In genomic region chr5:7902993-7903625, GRCh38 we compare ENCODE assay signal across 21 cellular contexts. TPM values are rescaled to one million over a fixed set of nuclear protein-coding genes. Genes with fewer than 3 reads are reported as not detected.
DNase-seq lines count a peak whose midpoint lies in the region; ATAC-seq, FAIRE-seq and TF ChIP-seq lines count a peak whose summit lies in the region.
"Had no signal": no experiment of that assay in that cellular context is flagged by ENCODE, and none has a peak within 500 bp of the region (broad histone marks: within the 10 kb centered on the region; RNA-seq: fewer than 3 reads in every experiment).

No MANE protein-coding gene starts in this region.

- no peaks in the 10 kb centered on the region for H3K27me3 Mint-ChIP-seq in activated CD8-positive, alpha-beta T cell treated with anti-CD3 and anti-CD28 coated beads for 36 hours
- no peaks in the 10 kb centered on the region for H3K27me3 Mint-ChIP-seq in activated CD8-positive, alpha-beta T cell treated with anti-CD3 and anti-CD28 coated beads, Interleukin-2, amount 10 ng/mL, durations not matched to agents 7 days and 5 days (ENCODE audit: low read depth)

- FAIRE-seq in K562 (lab: Jason Lieb, UNC), result no peak
- FAIRE-seq: D721Med had no signal

- H3K27ac ChIP-seq in HEK293 (ENCODE audit: extremely low read depth, low read depth, low read length) (no peak overlapping the region), K562 (ENCODE audit: extremely low read depth, low read depth, low read length) (no peak overlapping the region)
- H3K27ac ChIP-seq: HL-60, KMS-11, PC-9 had no signal

- no peak for ATAC-seq in activated CD8-positive, alpha-beta T cell treated with anti-CD3 and anti-CD28 coated beads for 36 hours
- no peak for ATAC-seq in activated CD8-positive, alpha-beta T cell treated with anti-CD3 and anti-CD28 coated beads, Interleukin-2, amount 10 ng/mL, durations not matched to agents 7 days and 5 days
- ATAC-seq in K562 (peak; percentile 25; the same call in 2 of the 3 replicates), GM21447 (IDR thresholded peaks at IDR 0.05; ENCODE audit: unreplicated experiment) (no peak)

- CTCF ChIA-PET in activated CD8-positive, alpha-beta T cell treated with anti-CD3 and anti-CD28 coated beads for 36 hours (lab: Charles Lee), result interaction anchor here (1.0 kb wide), 1 partner anchor 16 kb away, joined by 3 read pairs; no protein-coding TSS in a partner anchor
- CTCF ChIA-PET in activated CD8-positive, alpha-beta T cell treated with anti-CD3 and anti-CD28 coated beads, Interleukin-2, amount 10 ng/mL, durations not matched to agents 7 days and 5 days (lab: Charles Lee), result no interaction called here
- CTCF ChIA-PET in HEK293 (lab: Yijun Ruan, JAX), result interaction anchor here (0.7 to 1.8 kb wide), 2 partner anchors 25 to 875 kb away, joined by 3 to 4 read pairs; no protein-coding TSS in a partner anchor
- CTCF ChIA-PET in K562 (lab: Yijun Ruan, JAX; ENCODE audit: low intra/inter-chr PET ratio), result no interaction called here

- TF ChIP-seq RAD21 in K562 (CRISPR knock-in tag; conservative IDR thresholded peaks at IDR 0.05 in 1 of 2, IDR thresholded peaks at IDR 0.05 in 1 of 2), result no peak

- intact Hi-C loops in activated CD8-positive, alpha-beta T cell treated with anti-CD3 and anti-CD28 coated beads for 36 hours (cut with micrococcal nuclease), result no loop called here
- intact Hi-C loops in K562 (cut with micrococcal nuclease), result no loop called here

- H3K36me3 Mint-ChIP-seq in activated CD8-positive, alpha-beta T cell treated with anti-CD3 and anti-CD28 coated beads for 36 hours (ENCODE audit: low read depth), result peaks cover 80% of the 10 kb centered on the region
- peaks cover 79% of the 10 kb centered on the region for H3K36me3 Mint-ChIP-seq in activated CD8-positive, alpha-beta T cell treated with anti-CD3 and anti-CD28 coated beads, Interleukin-2, amount 10 ng/mL, durations not matched to agents 7 days and 5 days (ENCODE audit: low read depth)

- H3K36me3 ChIP-seq in HEK293 (ENCODE audit: control insufficient read depth in 2 of 2, insufficient read depth in 1 of 2, low read length in 2 of 2) (peaks cover 32 to 55% of the 10 kb centered on the region in 2 experiments), K562 (ENCODE audit: control insufficient read depth, insufficient read depth, low read length) (peaks cover 57% of the 10 kb centered on the region)

- TF ChIP-seq CTCF in activated CD8-positive, alpha-beta T cell treated with anti-CD3 and anti-CD28 coated beads for 36 hours (IDR thresholded peaks at IDR 0.05), result no peak
- no peak for TF ChIP-seq CTCF in HEK293 (tag by site-specific recombination; IDR thresholded peaks at IDR 0.05)
- TF ChIP-seq CTCF in K562 (IDR thresholded peaks at IDR 0.05 in 2 of 3, conservative IDR thresholded peaks at IDR 0.05 in 1 of 3; ENCODE audit: insufficient read depth in 2 of 3, low read depth in 1 of 3, low read length in 3 of 3), result no peak

- H3K79me2 ChIP-seq in K562 (ENCODE audit: control insufficient read depth, insufficient read depth, low read length), result no peaks in the 10 kb centered on the region

- no peaks in the 10 kb centered on the region; the same call in 1 of the 2 replicates for H3K9me3 ChIP-seq in HEK293 (ENCODE audit: control insufficient read depth, insufficient read depth, low read depth, low read length)
- H3K9me3 ChIP-seq in K562 (replicated peaks; ENCODE audit: control insufficient read depth, insufficient read depth, low read depth, low read length), result no peaks in the 10 kb centered on the region
- H3K9me3 ChIP-seq: HAP-1 had no signal

- H3K4me1 ChIP-seq in HEK293 (ENCODE audit: control insufficient read depth, insufficient read depth, low read length), result no peaks in the 10 kb centered on the region
- H3K4me1 ChIP-seq in K562 (replicated peaks in 1 of 2; ENCODE audit: control insufficient read depth in 2 of 2, insufficient read depth in 2 of 2, low read length in 2 of 2), result no peaks in the 10 kb centered on the region
- H3K4me1 ChIP-seq: HAP-1 had no signal

- H3K27me3 ChIP-seq in K562 (ENCODE audit: control insufficient read depth in 2 of 2, insufficient read depth in 2 of 2, low read length in 2 of 2), result no peaks in the 10 kb centered on the region

- peaks cover 5% of the 10 kb centered on the region for H3K9me3 Mint-ChIP-seq in activated CD8-positive, alpha-beta T cell treated with anti-CD3 and anti-CD28 coated beads for 36 hours
- peaks cover 10% of the 10 kb centered on the region for H3K9me3 Mint-ChIP-seq in activated CD8-positive, alpha-beta T cell treated with anti-CD3 and anti-CD28 coated beads, Interleukin-2, amount 10 ng/mL, durations not matched to agents 7 days and 5 days (ENCODE audit: insufficient read depth)

- no peaks in the 10 kb centered on the region for H3K9me1 ChIP-seq in K562 (ENCODE audit: control insufficient read depth, insufficient read depth, low read length)

- TF ChIP-seq POLR2A in K562 (conservative IDR thresholded peaks at IDR 0.05), result no peak

- DNase-seq in activated CD8-positive, alpha-beta T cell treated with anti-CD3 and anti-CD28 coated beads for 36 hours, result no peak
- DNase-seq in activated CD8-positive, alpha-beta T cell treated with anti-CD3 and anti-CD28 coated beads, Interleukin-2, amount 10 ng/mL, durations not matched to agents 7 days and 5 days, result no peak
- DNase-seq in CD1c-positive myeloid dendritic cell (ENCODE audit: extremely low spot score) (peak; percentile 16), K562 (ENCODE audit: extremely low read depth in 1 of 4, low spot score in 3 of 4) (no peak), KG1 (lab: John Stamatoyannopoulos, UW) (no peak)
- DNase-seq: 8988T, AML-193, C1 segment of cervical spinal cord, GDM1, NCI-H1092 treated with DMSO at 0.1 percent for 48 hours, NCI-H2029 treated with DMSO at 0.1 percent for 48 hours, NCI-H226, NCI-H748 treated with DMSO at 0.1 percent for 48 hours, PC-9 had no signal

- in situ Hi-C loops in K562 (cut with MboI), result no loop called here

- no peak overlapping the region for H3K4me3 Mint-ChIP-seq in activated CD8-positive, alpha-beta T cell treated with anti-CD3 and anti-CD28 coated beads for 36 hours
- no peak overlapping the region for H3K4me3 Mint-ChIP-seq in activated CD8-positive, alpha-beta T cell treated with anti-CD3 and anti-CD28 coated beads, Interleukin-2, amount 10 ng/mL, durations not matched to agents 7 days and 5 days

- peak overlapping the region; percentile 31 for H3K27ac Mint-ChIP-seq in activated CD8-positive, alpha-beta T cell treated with anti-CD3 and anti-CD28 coated beads for 36 hours
- H3K27ac Mint-ChIP-seq in activated CD8-positive, alpha-beta T cell treated with anti-CD3 and anti-CD28 coated beads, Interleukin-2, amount 10 ng/mL, durations not matched to agents 7 days and 5 days, result no peak overlapping the region

- H4K20me1 ChIP-seq in K562 (replicated peaks; ENCODE audit: control insufficient read depth, insufficient read depth, low read length), result no peaks in the 10 kb centered on the region

- no peak overlapping the region for H3K9ac ChIP-seq in K562 (ENCODE audit: insufficient read depth in 1 of 2, low read depth in 2 of 2, low read length in 2 of 2)
- H3K9ac ChIP-seq: KMS-11 had no signal

- no peak for TF ChIP-seq EP300 in K562 (IDR thresholded peaks at IDR 0.05; ENCODE audit: low read length)

- no TSS peak for BruUV-seq in K562 (replicated peaks; lab: Mats Ljungman, UMichigan)

- peaks cover 23% of the 10 kb centered on the region for H3K4me1 Mint-ChIP-seq in activated CD8-positive, alpha-beta T cell treated with anti-CD3 and anti-CD28 coated beads for 36 hours (ENCODE audit: low read depth)
- no peaks in the 10 kb centered on the region for H3K4me1 Mint-ChIP-seq in activated CD8-positive, alpha-beta T cell treated with anti-CD3 and anti-CD28 coated beads, Interleukin-2, amount 10 ng/mL, durations not matched to agents 7 days and 5 days (ENCODE audit: low read depth)

- WGBS in K562 (ENCODE audit: insufficient coverage, low coverage, missing lambda C conversion rate), result 69% methylated on average over 7 of the region's 7 CpGs

- H2AFZ ChIP-seq in K562 (ENCODE audit: low read depth, low read length), result no peak overlapping the region
- H2AFZ ChIP-seq: PC-9 had no signal

- H3K4me2 ChIP-seq in K562 (ENCODE audit: insufficient read depth, low read length), result no peak overlapping the region
- H3K4me2 ChIP-seq: KMS-11, PC-9 had no signal

- H3K4me3 ChIP-seq in HEK293 (ENCODE audit: low read depth, low read length) (no peak overlapping the region), K562 (no peak overlapping the region)
- H3K4me3 ChIP-seq: HAP-1, PC-9 had no signal

- POLR2A ChIA-PET in activated CD8-positive, alpha-beta T cell treated with anti-CD3 and anti-CD28 coated beads for 36 hours (lab: Charles Lee), result no interaction called here
- POLR2A ChIA-PET in activated CD8-positive, alpha-beta T cell treated with anti-CD3 and anti-CD28 coated beads, Interleukin-2, amount 10 ng/mL, durations not matched to agents 7 days and 5 days (lab: Charles Lee), result no interaction called here
- POLR2A ChIA-PET in HEK293 (lab: Yijun Ruan, JAX), result no interaction called here
- POLR2A ChIA-PET in K562 (lab: Yijun Ruan, JAX), result no interaction called here

RNA-seq across cellular contexts. Expression of gene MTRR, which starts 34.2 kb away (rescaled TPM):
- 10 to 100 TPM; 54.3 to 57.8 TPM for total RNA-seq in activated CD8-positive, alpha-beta T cell treated with anti-CD3 and anti-CD28 coated beads for 36 hours
- total RNA-seq in activated CD8-positive, alpha-beta T cell treated with anti-CD3 and anti-CD28 coated beads, Interleukin-2, amount 10 ng/mL, durations not matched to agents 7 days and 5 days, result 10 to 100 TPM; 39.1 to 49.7 TPM
- 141 and 235 TPM in 2 replicates for total RNA-seq in K562 (2011; cell fraction: chromatin; rRNA removed; ENCODE audit: low replicate concordance)
- 69.2 and 85.0 TPM in 2 replicates for total RNA-seq in K562 (2011; cell fraction: nucleolus; rRNA removed)
- total RNA-seq in K562 (2011; cell fraction: nucleoplasm; rRNA removed), result 104 and 110 TPM in 2 replicates
- total RNA-seq in K562 (2014; rRNA removed), result 38.4 and 39.3 TPM in 2 replicates
- total RNA-seq in K562 (2014; rRNA removed; fragmentation: Illumina TruSeq; extraction: Trizol), result 59.0 and 65.1 TPM in 2 replicates
- 65.0 and 68.0 TPM in 2 replicates for total RNA-seq in K562 (2015; rRNA removed; fragmentation: Illumina TruSeq; extraction: Trizol)
- 69.6 and 73.5 TPM in 2 replicates for total RNA-seq in K562 (2021)
- 70.9 and 75.8 TPM in 2 replicates for polyA plus RNA-seq in K562 (2011; rRNA removed)
- 48.4 and 56.6 TPM in 2 replicates for polyA plus RNA-seq in K562 (2011; cell fraction: cytosol; rRNA removed)
- 220 and 222 TPM in 2 replicates for polyA plus RNA-seq in K562 (2011; cell fraction: nucleus; rRNA removed)
- polyA plus RNA-seq in K562 (2012), result 25.4 and 48.8 TPM in 2 replicates
- polyA plus RNA-seq in K562 (2014; fragmentation: Illumina TruSeq; extraction: Trizol), result 65.0 and 84.6 TPM in 2 replicates
- 10 to 100 TPM; 40.4 to 59.4 TPM for polyA plus RNA-seq in K562 (2014; fragmentation: Nextera tagmentation; extraction: Ambion mirVana)
- 66.2 and 76.1 TPM in 2 replicates for polyA plus RNA-seq in K562 (2014; rRNA removed)
- 153 and 189 TPM in 2 replicates for polyA minus RNA-seq in K562 (2011; rRNA and poly(A)+ RNA removed)
- polyA minus RNA-seq in K562 (2011; cell fraction: cytosol; rRNA and poly(A)+ RNA removed), result 30.7 and 53.2 TPM in 2 replicates
- 180 and 255 TPM in 2 replicates for polyA minus RNA-seq in K562 (2011; cell fraction: nucleus; rRNA and poly(A)+ RNA removed)

RNA-seq across cellular contexts. Expression of gene FASTKD3, which starts 34.3 kb away (rescaled TPM):
- total RNA-seq in activated CD8-positive, alpha-beta T cell treated with anti-CD3 and anti-CD28 coated beads for 36 hours, result 10 to 100 TPM; 10.6 to 10.7 TPM
- 10 to 100 TPM; 10.8 to 13.8 TPM for total RNA-seq in activated CD8-positive, alpha-beta T cell treated with anti-CD3 and anti-CD28 coated beads, Interleukin-2, amount 10 ng/mL, durations not matched to agents 7 days and 5 days
- 19.7 and 48.9 TPM in 2 replicates for total RNA-seq in K562 (2011; cell fraction: chromatin; rRNA removed; ENCODE audit: low replicate concordance)
- 10.4 and 11.2 TPM in 2 replicates for total RNA-seq in K562 (2011; cell fraction: nucleolus; rRNA removed)
- total RNA-seq in K562 (2011; cell fraction: nucleoplasm; rRNA removed), result 16.4 and 16.6 TPM in 2 replicates
- total RNA-seq in K562 (2014; rRNA removed) (13.7 and 17.1 TPM in 2 replicates), K562 (2014; rRNA removed; fragmentation: Illumina TruSeq; extraction: Trizol) (50.0 and 57.7 TPM in 2 replicates), K562 (2015; rRNA removed; fragmentation: Illumina TruSeq; extraction: Trizol) (44.0 and 47.5 TPM in 2 replicates), K562 (2021) (20.2 and 22.1 TPM in 2 replicates)
- polyA plus RNA-seq in K562 (2011; rRNA removed) (24.5 and 33.7 TPM in 2 replicates), K562 (2014; fragmentation: Illumina TruSeq; extraction: Trizol) (47.9 and 48.0 TPM in 2 replicates), K562 (2014; fragmentation: Nextera tagmentation; extraction: Ambion mirVana) (100 to 1,000 TPM; 127 to 149 TPM), K562 (2014; rRNA removed) (34.4 and 37.1 TPM in 2 replicates)
- polyA plus RNA-seq in K562 (2011; cell fraction: cytosol; rRNA removed), result 7.0 and 11.5 TPM in 2 replicates
- 19.1 and 22.9 TPM in 2 replicates for polyA plus RNA-seq in K562 (2011; cell fraction: nucleus; rRNA removed)
- polyA plus RNA-seq in K562 (2012), result 12.9 and 22.5 TPM in 2 replicates
- polyA minus RNA-seq in K562 (2011; rRNA and poly(A)+ RNA removed), result 25.0 and 25.4 TPM in 2 replicates
- 5.3 and 5.9 TPM in 2 replicates for polyA minus RNA-seq in K562 (2011; cell fraction: cytosol; rRNA and poly(A)+ RNA removed)
- 15.2 and 24.5 TPM in 2 replicates for polyA minus RNA-seq in K562 (2011; cell fraction: nucleus; rRNA and poly(A)+ RNA removed)

RNA-seq across cellular contexts. Expression of gene CFAP90, which starts 52.2 kb away (rescaled TPM):
- total RNA-seq in activated CD8-positive, alpha-beta T cell treated with anti-CD3 and anti-CD28 coated beads for 36 hours, result not detected
- total RNA-seq in activated CD8-positive, alpha-beta T cell treated with anti-CD3 and anti-CD28 coated beads, Interleukin-2, amount 10 ng/mL, durations not matched to agents 7 days and 5 days, result not detected
- not detected in 2 replicates for total RNA-seq in K562 (2011; cell fraction: chromatin; rRNA removed; ENCODE audit: low replicate concordance)
- not detected in 2 replicates for total RNA-seq in K562 (2011; cell fraction: nucleolus; rRNA removed)
- total RNA-seq in K562 (2011; cell fraction: nucleoplasm; rRNA removed), result not detected in 2 replicates
- not detected in 2 replicates for total RNA-seq in K562 (2014; rRNA removed)
- total RNA-seq in K562 (2014; rRNA removed; fragmentation: Illumina TruSeq; extraction: Trizol), result not detected in 2 replicates
- total RNA-seq in K562 (2015; rRNA removed; fragmentation: Illumina TruSeq; extraction: Trizol), result not detected in 2 replicates
- not detected in 2 replicates for total RNA-seq in K562 (2021)
- polyA plus RNA-seq in K562 (2011; rRNA removed), result not detected in 2 replicates
- polyA plus RNA-seq in K562 (2011; cell fraction: cytosol; rRNA removed), result not detected in 2 replicates
- not detected in 2 replicates for polyA plus RNA-seq in K562 (2011; cell fraction: nucleus; rRNA removed)
- not detected in 2 replicates for polyA plus RNA-seq in K562 (2012)
- polyA plus RNA-seq in K562 (2014; fragmentation: Illumina TruSeq; extraction: Trizol), result not detected in 2 replicates
- not detected for polyA plus RNA-seq in K562 (2014; fragmentation: Nextera tagmentation; extraction: Ambion mirVana)
- not detected in 2 replicates for polyA plus RNA-seq in K562 (2014; rRNA removed)
- polyA minus RNA-seq in K562 (2011; rRNA and poly(A)+ RNA removed), result not detected in 2 replicates
- not detected in 2 replicates for polyA minus RNA-seq in K562 (2011; cell fraction: cytosol; rRNA and poly(A)+ RNA removed)
- polyA minus RNA-seq in K562 (2011; cell fraction: nucleus; rRNA and poly(A)+ RNA removed), result not detected in 2 replicates
- total RNA-seq: HT-29, PC-9 had no signal

Comparison
In these comparisons a context has a peak if more than half of its experiments do, and no peak if none do; other contexts are left out.
1. CTCF ChIA-PET loops: an anchor here in activated CD8-positive, alpha-beta T cell treated with anti-CD3 and anti-CD28 coated beads for 36 hours (1.0 kb wide) and HEK293 (0.7 to 1.8 kb wide); none called in activated CD8-positive, alpha-beta T cell treated with anti-CD3 and anti-CD28 coated beads, Interleukin-2, amount 10 ng/mL, durations not matched to agents 7 days and 5 days and K562.